In the genomic region with DNA sequence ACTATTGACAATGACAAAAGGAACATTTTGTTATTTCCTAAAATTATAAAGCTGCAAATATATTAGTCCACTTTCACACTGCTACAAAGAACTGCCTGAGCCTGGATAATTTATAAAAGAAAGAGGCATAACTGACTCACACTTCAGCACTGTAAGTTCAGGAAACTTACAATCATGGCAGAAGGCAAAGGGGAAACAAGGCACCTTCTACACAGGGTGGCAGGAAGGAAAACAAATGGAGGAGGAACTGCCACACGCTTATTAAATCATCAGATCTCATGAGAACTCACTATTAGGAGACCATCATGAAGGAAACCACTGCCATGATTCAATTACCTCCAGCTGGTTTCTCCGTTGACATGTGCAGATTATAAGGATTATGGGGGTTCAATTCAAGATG, we compare ENCODE assay signal across 15 cellular contexts.
DNase-seq lines count a peak whose midpoint lies in the region; ATAC-seq and TF ChIP-seq lines count a peak whose summit lies in the region.
"Had no signal": no experiment of that assay in that cellular context is flagged by ENCODE, and none has a peak within 500 bp of the region (broad histone marks: within the 10 kb centered on the region; RNA-seq: fewer than 3 reads in every experiment).

No MANE protein-coding gene starts in this region.

- H3K27ac ChIP-seq in 22Rv1 (peak overlapping the region; percentile 17; the same call in 1 of the 2 replicates), C4-2B (peak overlapping the region; percentile 14; the same call in 1 of the 2 replicates), body of pancreas (no peak overlapping the region)
- H3K27ac ChIP-seq: BLaER1 had no signal

- no peaks in the 10 kb centered on the region for H3K36me3 ChIP-seq in body of pancreas (replicated peaks in 1 of 2; ENCODE audit: insufficient read depth in 1 of 2, low read depth in 2 of 2)
- H3K36me3 ChIP-seq: BLaER1 had no signal

- intact Hi-C loops in body of pancreas (cut with DNase I): no loop called here

- TF ChIP-seq POLR2A in body of pancreas (IDR thresholded peaks at IDR 0.05): no peak

- H3K27me3 ChIP-seq in body of pancreas: no peaks in the 10 kb centered on the region
- H3K27me3 ChIP-seq: BLaER1 had no signal

- H3K4me3 ChIP-seq in body of pancreas: no peak overlapping the region
- H3K4me3 ChIP-seq: BLaER1 had no signal

- no peaks in the 10 kb centered on the region for H3K9me3 ChIP-seq in body of pancreas

- WGBS in body of pancreas, 2 donors: 63 to 73% methylated on average over 2 of the region's 2 CpGs

- TF ChIP-seq CTCF in 22Rv1 (IDR thresholded peaks at IDR 0.05): no peak
- no peak for TF ChIP-seq CTCF in C4-2B (conservative IDR thresholded peaks at IDR 0.05)
- TF ChIP-seq CTCF in body of pancreas (IDR thresholded peaks at IDR 0.05): no peak

- H3K4me1 ChIP-seq in body of pancreas: no peaks in the 10 kb centered on the region
- H3K4me1 ChIP-seq: BLaER1 had no signal

- peak; percentile 50 for DNase-seq in dermis blood vessel endothelial cell
- DNase-seq in body of pancreas: no peak
- no peak for DNase-seq in C1 segment of cervical spinal cord (lab: John Stamatoyannopoulos, UW)
- no peak for DNase-seq in GDM1 (lab: John Stamatoyannopoulos, UW)
- DNase-seq: Calu3; CD4-positive, alpha-beta memory T cell; COR-L47; DMS79; EL; GF-D8; H7; HCEC 1CT had no signal

- ATAC-seq in body of pancreas: no peak

Comparison
In these comparisons a context has a peak if more than half of its experiments do, and no peak if none do; other contexts are left out.
1. H3K27ac ChIP-seq: peak in 22Rv1 (single experiment) and C4-2B (single experiment); none in body of pancreas (0 of 4).